In the genomic region with DNA sequence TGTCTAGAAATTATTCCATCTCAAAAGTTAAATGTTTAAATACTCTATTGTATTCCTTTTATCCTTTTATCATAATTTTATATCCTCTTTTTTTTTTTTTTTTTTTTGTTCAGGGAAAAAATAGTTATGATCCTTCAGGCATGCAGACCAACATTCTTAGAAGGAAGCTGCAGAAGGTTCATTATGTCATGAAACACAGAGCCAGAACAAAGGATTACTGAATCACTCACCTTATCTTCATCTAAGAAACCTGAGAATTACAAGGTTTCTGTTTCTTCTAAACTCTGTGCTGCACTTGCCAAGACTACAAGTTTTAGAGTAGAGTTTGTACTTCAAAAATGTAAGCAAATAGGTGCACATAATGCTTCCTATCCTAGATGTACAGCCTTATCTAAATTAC, we compare ENCODE assay signal across 26 cellular contexts. TPM values are rescaled to one million over a fixed set of nuclear protein-coding genes. Genes with fewer than 3 reads are reported as not detected.
"Had no signal": no experiment of that assay in that cellular context is flagged by ENCODE, and none has a peak within 500 bp of the region (broad histone marks: within the 10 kb centered on the region; RNA-seq: fewer than 3 reads in every experiment).

No MANE protein-coding gene starts in this region.

- H3K9me3 Mint-ChIP-seq: activated B cell treated with CpG ODN at 0.5 μM for 24 hours; activated naive CD4-positive, alpha-beta T cell treated with anti-CD3 and anti-CD28 coated beads for 36 hours; activated naive CD8-positive, alpha-beta T cell treated with anti-CD3 and anti-CD28 coated beads, Interleukin-2, amount 10 ng/mL, durations not matched to agents 7 days and 5 days; activated T-cell treated with anti-CD3 and anti-CD28 coated beads, Interleukin-2, amount 50 U/mL, for 72 hours; natural killer cell; stimulated activated memory B cell treated with anti-CD40 and anti-IgM and Interleukin-4, amounts not matched to agents 10 μg/mL and 1 μg/mL and 100 μg/mL, for 72 hours; T-cell; T-helper 2 cell treated with Interferon-gamma antibody and Interleukin-4, amounts not matched to agents 5 μg/mL and 100 μg/mL, for 36 hours had no signal

- H3K36me3 Mint-ChIP-seq: activated naive CD8-positive, alpha-beta T cell treated with anti-CD3 and anti-CD28 coated beads, Interleukin-2, amount 10 ng/mL, durations not matched to agents 7 days and 5 days; natural killer cell; stimulated activated memory B cell treated with anti-CD40 and anti-IgM and Interleukin-4, amounts not matched to agents 10 μg/mL and 1 μg/mL and 100 μg/mL, for 72 hours; T-cell had no signal

- DNase-seq: activated B cell treated with CpG ODN at 0.5 μM for 24 hours; activated CD4-positive, alpha-beta T cell treated with anti-CD3 and anti-CD28 coated beads for 36 hours; activated CD4-positive, alpha-beta T cell treated with anti-CD3 and anti-CD28 coated beads, Interleukin-2, amount 50 U/mL, for 48 hours; activated effector memory CD4-positive, alpha-beta T cell treated with Interleukin-2 at 50 U/mL for 16 hours; activated naive CD4-positive, alpha-beta T cell treated with anti-CD3 and anti-CD28 coated beads for 36 hours; activated naive CD8-positive, alpha-beta T cell treated with anti-CD3 and anti-CD28 coated beads, Interleukin-2, amount 10 ng/mL, durations not matched to agents 7 days and 5 days; activated T-cell treated with anti-CD3 and anti-CD28 coated beads, Interleukin-2, amount 50 U/mL, for 72 hours; amygdala; effector CD4-positive, alpha-beta T cell; kidney; left ventricle myocardium inferior; midbrain; natural killer cell; occipital lobe; posterior cingulate gyrus; sigmoid colon; stimulated activated CD4-positive, alpha-beta T cell treated with anti-CD3 and anti-CD28 coated beads, Interleukin-15, amount 100 ng/mL, for 24 hours; T-cell; transverse colon; uterus had no signal

- H3K27ac Mint-ChIP-seq: activated B cell treated with CpG ODN at 0.5 μM for 24 hours; activated CD4-positive, alpha-beta T cell treated with anti-CD3 and anti-CD28 coated beads for 36 hours; activated naive CD4-positive, alpha-beta T cell treated with anti-CD3 and anti-CD28 coated beads for 36 hours; activated naive CD8-positive, alpha-beta T cell treated with anti-CD3 and anti-CD28 coated beads, Interleukin-2, amount 10 ng/mL, durations not matched to agents 7 days and 5 days; activated T-cell treated with anti-CD3 and anti-CD28 coated beads, Interleukin-2, amount 50 U/mL, for 72 hours; natural killer cell; stimulated activated memory B cell treated with anti-CD40 and anti-IgM and Interleukin-4, amounts not matched to agents 10 μg/mL and 1 μg/mL and 100 μg/mL, for 72 hours; T-cell; T-helper 2 cell treated with Interferon-gamma antibody and Interleukin-4, amounts not matched to agents 5 μg/mL and 100 μg/mL, for 36 hours had no signal

- H3K4me3 Mint-ChIP-seq: activated B cell treated with CpG ODN at 0.5 μM for 24 hours; activated CD4-positive, alpha-beta T cell treated with anti-CD3 and anti-CD28 coated beads for 36 hours; activated naive CD4-positive, alpha-beta T cell treated with anti-CD3 and anti-CD28 coated beads for 36 hours; activated naive CD8-positive, alpha-beta T cell treated with anti-CD3 and anti-CD28 coated beads, Interleukin-2, amount 10 ng/mL, durations not matched to agents 7 days and 5 days; activated T-cell treated with anti-CD3 and anti-CD28 coated beads, Interleukin-2, amount 50 U/mL, for 72 hours; natural killer cell; stimulated activated memory B cell treated with anti-CD40 and anti-IgM and Interleukin-4, amounts not matched to agents 10 μg/mL and 1 μg/mL and 100 μg/mL, for 72 hours; T-cell; T-helper 2 cell treated with Interferon-gamma antibody and Interleukin-4, amounts not matched to agents 5 μg/mL and 100 μg/mL, for 36 hours had no signal

- ATAC-seq: activated CD4-positive, alpha-beta T cell treated with anti-CD3 and anti-CD28 coated beads for 36 hours; activated T-cell treated with anti-CD3 and anti-CD28 coated beads, Interleukin-2, amount 50 U/mL, for 72 hours; foreskin keratinocyte; natural killer cell; stimulated activated memory B cell treated with anti-CD40 and anti-IgM and Interleukin-4, amounts not matched to agents 10 μg/mL and 1 μg/mL and 100 μg/mL, for 72 hours; T-cell had no signal

- H3K4me3 ChIP-seq: cardiac muscle cell, left ventricle myocardium inferior, sigmoid colon, smooth muscle cell, transverse colon, uterus had no signal

RNA-seq across cellular contexts. Expression of gene PLCH1, which starts 3.3 kb away (rescaled TPM):
- total RNA-seq: glomerular endothelial cell had no signal
- polyA plus RNA-seq: smooth muscle cell had no signal
